15 cellular contexts compared by ENCODE assay signal in genomic region chr3:196142674-196142988, GRCh38.
DNase-seq lines count a peak whose midpoint lies in the region; ATAC-seq and TF ChIP-seq lines count a peak whose summit lies in the region.
"Had no signal": no experiment of that assay in that cellular context is flagged by ENCODE, and none has a peak within 500 bp of the region (broad histone marks: within the 10 kb centered on the region; RNA-seq: fewer than 3 reads in every experiment).

No MANE protein-coding gene starts in this region.

- H2BK120ac ChIP-seq in IMR-90 (ENCODE audit: low read depth, low read length) = peak overlapping the region; percentile 14

- H2AK9ac ChIP-seq in IMR-90 (replicated peaks; ENCODE audit: low read depth, low read length, poor library complexity) = no peak overlapping the region

- DNase-seq in IMR-90 = no peak
- DNase-seq in mammary epithelial cell = no peak
- no peak for DNase-seq in mucosa of descending colon
- DNase-seq in type B pancreatic cell (ENCODE audit: extremely low spot score, unreplicated experiment) = no peak
- DNase-seq in iPS-NIHi7 (ENCODE audit: extremely low spot score) = no peak
- DNase-seq: amygdala; DMS153; NCI-H2081; NCI-H526; occipital lobe; stimulated activated CD4-positive, alpha-beta T cell treated with anti-CD3 and anti-CD28 coated beads, Interleukin-12 subunit alpha, Interleukin-12 subunit beta, amount 100 ng/mL, for 4 hours; stimulated activated naive CD8-positive, alpha-beta T cell treated with anti-CD3 and anti-CD28 coated beads, Interleukin-15, amount 100 ng/mL, for 72 hours had no signal

- CTCF ChIA-PET in IMR-90 (lab: Yijun Ruan, JAX) (interaction anchor here (0.6 kb wide), 1 partner anchor 139 kb away, joined by 3 read pairs; no protein-coding TSS in a partner anchor), mammary epithelial cell (lab: Charles Lee; ENCODE audit: low non-redundant PET) (no interaction called here)

- H4K5ac ChIP-seq in IMR-90 (ENCODE audit: low read depth, low read length) = no peak overlapping the region

- no peak overlapping the region for H4K8ac ChIP-seq in IMR-90 (ENCODE audit: low read depth in 2 of 2, low read length in 2 of 2)

- no peak for TF ChIP-seq POLR2A in IMR-90 (IDR thresholded peaks at IDR 0.05; ENCODE audit: low read depth, low read length)

- TF ChIP-seq CTCF in IMR-90 (conservative IDR thresholded peaks at IDR 0.05; ENCODE audit: low read depth, low read length) = no peak
- TF ChIP-seq CTCF in mammary epithelial cell (conservative IDR thresholded peaks at IDR 0.05 in 1 of 2, IDR thresholded peaks at IDR 0.05 in 1 of 2; ENCODE audit: extremely low read depth in 1 of 2, insufficient read depth in 1 of 2, low read depth in 1 of 2, low read length in 2 of 2) = no peak
- no peak for TF ChIP-seq CTCF in mucosa of descending colon (IDR thresholded peaks at IDR 0.05)
- no peak for TF ChIP-seq CTCF in type B pancreatic cell (conservative IDR thresholded peaks at IDR 0.05)

- peak overlapping the region; percentile 78 for H3K4me3 Mint-ChIP-seq in type B pancreatic cell
- H3K4me3 Mint-ChIP-seq: stimulated activated naive CD8-positive, alpha-beta T cell treated with anti-CD3 and anti-CD28 coated beads, Interleukin-15, amount 100 ng/mL, for 72 hours had no signal

- H3K79me1 ChIP-seq in IMR-90 (ENCODE audit: low read depth in 1 of 2, low read length in 2 of 2) = no peaks in the 10 kb centered on the region

- BruUV-seq in IMR-90 (replicated peaks; lab: Mats Ljungman, UMichigan) (no TSS peak), mammary epithelial cell (replicated peaks; lab: Mats Ljungman, UMichigan) (no TSS peak)

- H2BK15ac ChIP-seq in IMR-90 (ENCODE audit: low read depth, low read length) = no peak overlapping the region

- H3K36me3 Mint-ChIP-seq in type B pancreatic cell = no peaks in the 10 kb centered on the region

- 0 out of 2 replicates have a peak, but pooled peaks cover 5% of the 10 kb centered on the region for H3K9me1 ChIP-seq in IMR-90 (ENCODE audit: insufficient read depth, low read length)

- H3K4me1 Mint-ChIP-seq in type B pancreatic cell (ENCODE audit: unreplicated experiment) = peaks cover 23% of the 10 kb centered on the region

- peaks cover 5% of the 10 kb centered on the region for H3K9me3 Mint-ChIP-seq in type B pancreatic cell
- H3K9me3 Mint-ChIP-seq: stimulated activated naive CD8-positive, alpha-beta T cell treated with anti-CD3 and anti-CD28 coated beads, Interleukin-15, amount 100 ng/mL, for 72 hours had no signal

- H3K4me1 ChIP-seq in IMR-90 (ENCODE audit: control insufficient read depth, insufficient read depth, low read length) (peaks cover 11% of the 10 kb centered on the region), mammary epithelial cell (ENCODE audit: insufficient read depth, low read length) (peaks cover 44% of the 10 kb centered on the region), mucosa of descending colon (ENCODE audit: low read depth) (no peaks in the 10 kb centered on the region)

- H2BK5ac ChIP-seq in IMR-90 (ENCODE audit: low read depth, low read length, poor library complexity, severe bottlenecking) = no peak overlapping the region

- peak overlapping the region; percentile 20 for H2BK20ac ChIP-seq in IMR-90 (ENCODE audit: low read depth, low read length)

- H3K27ac ChIP-seq in IMR-90 (ENCODE audit: insufficient read depth, low read length) (no peak overlapping the region), mammary epithelial cell (ENCODE audit: insufficient read depth, low read depth, low read length) (peak overlapping the region; percentile 37)

- no peaks in the 10 kb centered on the region for H3K79me2 ChIP-seq in mammary epithelial cell (ENCODE audit: insufficient read depth, low read length)

- no peak overlapping the region for H3K23ac ChIP-seq in IMR-90 (ENCODE audit: low read depth, low read length)

- H3K4me2 ChIP-seq in IMR-90 (ENCODE audit: low read depth, low read length) (no peak overlapping the region), mammary epithelial cell (ENCODE audit: insufficient read depth, low read depth, low read length) (peak overlapping the region; percentile 90)

- H2AFZ ChIP-seq in IMR-90 (replicated peaks; ENCODE audit: low read length, poor library complexity) = peak overlapping the region; percentile 67
- H2AFZ ChIP-seq in mammary epithelial cell (ENCODE audit: low read depth, low read length) = peak overlapping the region; percentile 80

- H3K36me3 ChIP-seq in IMR-90 (ENCODE audit: control insufficient read depth, insufficient read depth, low read length) = no peaks in the 10 kb centered on the region
- H3K36me3 ChIP-seq in mammary epithelial cell (ENCODE audit: insufficient read depth, low read length) = no peaks in the 10 kb centered on the region
- H3K36me3 ChIP-seq in mucosa of descending colon (ENCODE audit: low read depth) = no peaks in the 10 kb centered on the region
- H3K36me3 ChIP-seq: MG63 had no signal

- no peak overlapping the region for H3K56ac ChIP-seq in IMR-90 (ENCODE audit: extremely low read depth, insufficient read depth, low read length)

- POLR2A ChIA-PET in IMR-90 (lab: Charles Lee; ENCODE audit: unreplicated experiment) = no interaction called here

- ATAC-seq in IMR-90 (ENCODE audit: low read depth) (no peak), mucosa of descending colon (peak; percentile 10), GM18511 (IDR thresholded peaks at IDR 0.05; ENCODE audit: unreplicated experiment) (no peak), GM19395 (IDR thresholded peaks at IDR 0.05; ENCODE audit: unreplicated experiment) (no peak)
- ATAC-seq: stimulated activated naive CD8-positive, alpha-beta T cell treated with anti-CD3 and anti-CD28 coated beads, Interleukin-15, amount 100 ng/mL, for 72 hours had no signal

- in situ Hi-C loops in IMR-90 (cut with MboI; ENCODE audit: low sequenced_read_pairs) (no loop called here), mammary epithelial cell (cut with MboI; ENCODE audit: low sequenced_read_pairs in 2 of 2) (no loop called here)

- intact Hi-C loops in IMR-90 (cut with micrococcal nuclease) = no loop called here
- intact Hi-C loops in mammary epithelial cell (cut with micrococcal nuclease) = no loop called here
- intact Hi-C loops in mucosa of descending colon (cut with DNase I, micrococcal nuclease) = no loop called here

- H3K27me3 ChIP-seq in IMR-90 (ENCODE audit: control insufficient read depth, insufficient read depth, low read length) (no peaks in the 10 kb centered on the region), mammary epithelial cell (ENCODE audit: insufficient read depth, low read length) (no peaks in the 10 kb centered on the region)

- H4K91ac ChIP-seq in IMR-90 (ENCODE audit: insufficient read depth, low read depth, low read length) = peak overlapping the region; percentile 11; the same call in 1 of the 2 replicates

- no peak overlapping the region for H3K18ac ChIP-seq in IMR-90 (ENCODE audit: low read depth, low read length)

- H3K9me3 ChIP-seq in IMR-90 (ENCODE audit: control insufficient read depth, insufficient read depth, low read length) = no peaks in the 10 kb centered on the region
- H3K9me3 ChIP-seq in mammary epithelial cell (replicated peaks; ENCODE audit: insufficient read depth, low read length) = no peaks in the 10 kb centered on the region
- no peaks in the 10 kb centered on the region for H3K9me3 ChIP-seq in mucosa of descending colon

- H3K4ac ChIP-seq in IMR-90 (ENCODE audit: low read depth, low read length) = 0 out of 2 replicates have a peak overlapping the region, but pooled peaks have one; percentile 24

- WGBS in IMR-90 (ENCODE audit: extremely low coverage in 2 of 2, insufficient read length in 1 of 2), 2 experiments = 96% methylated on average over 5 of the region's 8 CpGs; no CpG with 5 or more reads in 1 of the 2 experiments
- 4% methylated on average over 8 of the region's 8 CpGs for WGBS in mammary epithelial cell (ENCODE audit: low coverage, missing lambda C conversion rate)

- TF ChIP-seq RAD21 in IMR-90 (IDR thresholded peaks at IDR 0.05; ENCODE audit: low read length) = no peak

- no peaks in the 10 kb centered on the region for H3K27me3 Mint-ChIP-seq in type B pancreatic cell
- H3K27me3 Mint-ChIP-seq: stimulated activated naive CD8-positive, alpha-beta T cell treated with anti-CD3 and anti-CD28 coated beads, Interleukin-15, amount 100 ng/mL, for 72 hours had no signal

- no peak overlapping the region for H2AK5ac ChIP-seq in IMR-90 (ENCODE audit: low read depth, low read length)

- H3K14ac ChIP-seq in IMR-90 (replicated peaks; ENCODE audit: low read depth, low read length) = no peak overlapping the region

- no peaks in the 10 kb centered on the region for H4K20me1 ChIP-seq in IMR-90 (ENCODE audit: insufficient read depth, low read length)
- H4K20me1 ChIP-seq in mammary epithelial cell (ENCODE audit: insufficient read depth, low read length) = no peaks in the 10 kb centered on the region

- peak overlapping the region; percentile 94 for H3K27ac Mint-ChIP-seq in type B pancreatic cell

- dilution Hi-C loops in IMR-90 (cut with HindIII; ENCODE audit: low sequenced_read_pairs, unreplicated experiment) = no loop called here
- dilution Hi-C loops in mammary epithelial cell (cut with HindIII; ENCODE audit: low sequenced_read_pairs) = no loop called here

- H3K4me3 ChIP-seq in IMR-90 (ENCODE audit: insufficient read depth, low read depth, low read length) (no peak overlapping the region), mammary epithelial cell (replicated peaks in 1 of 3; ENCODE audit: insufficient read depth in 1 of 3, low read depth in 2 of 3, low read length in 3 of 3) (peak overlapping the region in 2 of 3 experiments; percentile 35 to 40), mucosa of descending colon (no peak overlapping the region)
- H3K4me3 ChIP-seq: MG63 had no signal

- H3K9ac ChIP-seq in IMR-90 (ENCODE audit: low read depth, low read length) (no peak overlapping the region), mammary epithelial cell (ENCODE audit: insufficient read depth, low read length) (no peak overlapping the region)

TF ChIP-seq in IMR-90, 13 proteins besides CTCF, POLR2A, EP300 and RAD21 (continues in another document):
- TF ChIP-seq MAZ (IDR thresholded peaks at IDR 0.05; ENCODE audit: borderline replicate concordance, low read depth, low read length) (no peak), RCOR1 (IDR thresholded peaks at IDR 0.05; ENCODE audit: insufficient replicate concordance, low read length) (no peak), USF2 (IDR thresholded peaks at IDR 0.05; ENCODE audit: low read depth, low read length) (no peak), NFE2L2 (IDR thresholded peaks at IDR 0.05; ENCODE audit: low read depth, low read length) (no peak), FOS (IDR thresholded peaks at IDR 0.05; ENCODE audit: low read depth, low read length) (no peak), SMC3 (IDR thresholded peaks at IDR 0.05; ENCODE audit: low read depth, low read length) (no peak)

Comparison
In these comparisons a context has a peak if more than half of its experiments do, and no peak if none do; other contexts are left out.
1. H3K4me3 ChIP-seq: peak in mammary epithelial cell (2 of 3); none in IMR-90 (single experiment) and mucosa of descending colon (single experiment).